In genomic region chr12:47991592-47991991, GRCh38 we compare ENCODE assay signal across 27 cellular contexts.
A peak's percentile ranks its signal among the peaks of the same experiment; 100 is the strongest.
DNase-seq lines count a peak whose midpoint lies in the region; ATAC-seq and TF ChIP-seq lines count a peak whose summit lies in the region.
"Had no signal": no experiment of that assay in that cellular context is flagged by ENCODE, and none has a peak within 500 bp of the region (broad histone marks: within the 10 kb centered on the region; RNA-seq: fewer than 3 reads in every experiment).

No MANE protein-coding gene starts in this region.

- DNase-seq in NCI-H1092 treated with DMSO at 0.1 percent for 48 hours (lab: John Stamatoyannopoulos, UW) (peak; percentile 24), ecto neural progenitor cell (ENCODE audit: low spot score) (peak; percentile 86), retina (peak; percentile 46), DMS79 treated with DMSO at 0.1 percent for 48 hours (lab: John Stamatoyannopoulos, UW) (no peak), kidney glomerular epithelial cell (lab: John Stamatoyannopoulos, UW) (no peak)
- DNase-seq: activated CD4-positive, alpha-beta T cell treated with anti-CD3 and anti-CD28 coated beads for 4 hours; activated naive CD4-positive, alpha-beta T cell treated with Interleukin-2 at 50 U/mL for 16 hours; activated T-cell treated with anti-CD3 and anti-CD28 coated beads, Interleukin-2, amount 50 U/mL, for 4 hours; dermis blood vessel endothelial cell; DMS 273 treated with DMSO at 0.1 percent for 48 hours; foreskin melanocyte; H9; KG1; NCI-H2029 treated with DMSO at 0.1 percent for 48 hours; NCI-H524 treated with DMSO at 0.1 percent for 48 hours; Right ventricle myocardium superior; stimulated activated CD4-positive, alpha-beta T cell treated with anti-CD3 and anti-CD28 coated beads, Interleukin-4, amount 100 ng/mL, for 1 hour; stomach had no signal

- no peak for TF ChIP-seq POLR2A in GM18505 (IDR thresholded peaks at IDR 0.05; ENCODE audit: borderline replicate concordance, extremely low read depth, insufficient read depth, insufficient read length)

- no peak overlapping the region for H3K9ac ChIP-seq in BLaER1 treated with 17β-estradiol and CSF1 and Interleukin-3, amounts not matched to agents 10 nM and 100 nM
- H3K9ac ChIP-seq: parathyroid adenoma had no signal

- ATAC-seq in GM18505 (IDR thresholded peaks at IDR 0.05; ENCODE audit: unreplicated experiment): no peak
- ATAC-seq: activated T-cell treated with anti-CD3 and anti-CD28 coated beads, Interleukin-2, amount 50 U/mL, for 4 hours; body of pancreas; heart right ventricle had no signal

- peaks cover 21 to 76% (median 56%) of the 10 kb centered on the region in 10 experiments for H3K4me1 ChIP-seq in BLaER1 treated with 17β-estradiol and CSF1 and Interleukin-3, amounts not matched to agents 10 nM and 100 nM
- H3K4me1 ChIP-seq: body of pancreas had no signal

- peak overlapping the region in 3 of 11 experiments; percentile 53 to 68 (median 64); a peak in 1 of 22 replicates for H3K27ac ChIP-seq in BLaER1 treated with 17β-estradiol and CSF1 and Interleukin-3, amounts not matched to agents 10 nM and 100 nM
- H3K27ac ChIP-seq: body of pancreas, heart right ventricle, HL-60, parathyroid adenoma, stomach, tibial artery had no signal

- H4K20me1 ChIP-seq in BLaER1 treated with 17β-estradiol and CSF1 and Interleukin-3, amounts not matched to agents 10 nM and 100 nM: peaks cover 0 to 12% (median 0%) of the 10 kb centered on the region in 11 experiments; a peak in 1 of 22 replicates

- H3K36me3 ChIP-seq in BLaER1 treated with 17β-estradiol and CSF1 and Interleukin-3, amounts not matched to agents 10 nM and 100 nM: no peaks in the 10 kb centered on the region
- H3K36me3 ChIP-seq: BE2C, heart right ventricle, stomach, tibial artery had no signal

- H3K27me3 ChIP-seq in BLaER1 treated with 17β-estradiol and CSF1 and Interleukin-3, amounts not matched to agents 10 nM and 100 nM: peaks cover 0 to 7% (median 0%) of the 10 kb centered on the region in 11 experiments; a peak in 2 of 22 replicates
- H3K27me3 ChIP-seq: body of pancreas had no signal

- peak overlapping the region in 10 of 11 experiments; percentile 55 to 86 (median 76); a peak in 20 of 22 replicates for H3K4me2 ChIP-seq in BLaER1 treated with 17β-estradiol and CSF1 and Interleukin-3, amounts not matched to agents 10 nM and 100 nM

- no peak overlapping the region for H3K4me3 ChIP-seq in BLaER1 treated with 17β-estradiol and CSF1 and Interleukin-3, amounts not matched to agents 10 nM and 100 nM
- H3K4me3 ChIP-seq: body of pancreas, heart right ventricle, lung, stomach, tibial artery had no signal

- H3K9me3 ChIP-seq in BLaER1 treated with 17β-estradiol and CSF1 and Interleukin-3, amounts not matched to agents 10 nM and 100 nM (replicated peaks in 1 of 11): peaks cover 0 to 9% (median 0%) of the 10 kb centered on the region in 11 experiments; a peak in 2 of 22 replicates
- H3K9me3 ChIP-seq: BE2C, body of pancreas, heart right ventricle, stomach, tibial artery had no signal

Comparison
In these comparisons a context has a peak if more than half of its experiments do, and no peak if none do; other contexts are left out.
1. DNase-seq: peak in NCI-H1092 treated with DMSO at 0.1 percent for 48 hours (single experiment), ecto neural progenitor cell (single experiment) and retina (single experiment); none in DMS79 treated with DMSO at 0.1 percent for 48 hours (single experiment) and kidney glomerular epithelial cell (single experiment).